Comparison of ENCODE assay signal across 22 cellular contexts in genomic region chr11:85472953-85473352, GRCh38.
"Had no signal": no experiment of that assay in that cellular context is flagged by ENCODE, and none has a peak within 500 bp of the region (broad histone marks: within the 10 kb centered on the region; RNA-seq: fewer than 3 reads in every experiment).

No MANE protein-coding gene starts in this region.

- H3K4me1 ChIP-seq: adrenal gland had no signal

- DNase-seq: activated CD4-positive, alpha-beta T cell treated with anti-CD3 and anti-CD28 coated beads for 4 hours; activated CD8-positive, alpha-beta memory T cell treated with anti-CD3 and anti-CD28 coated beads, Interleukin-2, amount 50 U/mL, for 4 hours; activated CD8-positive, alpha-beta T cell treated with anti-CD3 and anti-CD28 coated beads for 36 hours; activated gamma-delta T cell treated with Interleukin-2 at 50 U/mL for 16 hours; activated naive CD4-positive, alpha-beta T cell treated with anti-CD3 and anti-CD28 coated beads, Interleukin-2, amount 50 U/mL, for 16 hours; activated naive CD8-positive, alpha-beta T cell treated with anti-CD3 and anti-CD28 coated beads, Interleukin-2, amount 10 ng/mL, durations not matched to agents 7 days and 5 days; activated T-cell treated with anti-CD3 and anti-CD28 coated beads, Interleukin-2, amount 50 U/mL, for 72 hours; adrenal gland; anterior cingulate cortex; caudate nucleus; KG1; NCI-H1048; NCI-H146; NCI-H187 treated with DMSO at 0.1 percent for 48 hours; NCI-H2081 treated with DMSO at 0.1 percent for 48 hours; NCI-H446; NCI-H524; PC-3; SHP77 treated with DMSO at 0.1 percent for 48 hours; T-helper 17 cell had no signal

- H3K36me3 ChIP-seq: adrenal gland had no signal

- H3K27me3 ChIP-seq: adrenal gland had no signal

- H3K27ac ChIP-seq: adrenal gland, VCaP had no signal

- ATAC-seq: activated CD4-positive, CD25-positive, alpha-beta regulatory T cell treated with anti-CD3 and anti-CD28 coated beads, Interleukin-2, amount 50 U/mL, for 24 hours; activated CD8-positive, alpha-beta T cell treated with anti-CD3 and anti-CD28 coated beads for 36 hours; activated T-cell treated with anti-CD3 and anti-CD28 coated beads, Interleukin-2, amount 50 U/mL, for 72 hours; PC-3; T-helper 17 cell had no signal

- H3K4me3 ChIP-seq: adrenal gland had no signal
